8 cellular contexts compared by ENCODE assay signal in genomic region chr15:78810377-78811123, GRCh38. TPM values are rescaled to one million over a fixed set of nuclear protein-coding genes. Genes with fewer than 3 reads are reported as not detected.
DNase-seq lines count a peak whose midpoint lies in the region; ATAC-seq, FAIRE-seq and TF ChIP-seq lines count a peak whose summit lies in the region.

No MANE protein-coding gene starts in this region.

- H3K4me2 ChIP-seq in SK-N-SH = peak overlapping the region; percentile 95

- CTCF ChIA-PET in SK-N-SH (lab: Yijun Ruan, JAX) = interaction anchor here (0.8 to 5.5 kb wide), 18 partner anchors 9 to 171 kb away, joined by 3 to 39 read pairs (median 6); partner anchors contain the start of gene MORF4L1

- peaks cover 5% of the 10 kb centered on the region for H3F3A ChIP-seq in SK-N-SH (replicated peaks; ENCODE audit: insufficient read depth)

- in situ Hi-C loops in HAP-1 (cut with MboI; ENCODE audit: low sequenced_read_pairs) = no loop called here

- no peak; the same call in 1 of the 2 replicates for TF ChIP-seq RAD21 in SK-N-SH (IDR thresholded peaks at IDR 0.05; ENCODE audit: low read length)

- 5% methylated on average over 31 of the region's 75 CpGs for WGBS in SK-N-SH (ENCODE audit: low lambda C conversion rate)
- WGBS in mesodermal cell (ENCODE audit: insufficient coverage in 2 of 2), 2 experiments = 0 to 1% methylated on average over 52 to 62 of the region's 75 CpGs

- no peak for ATAC-seq in GM21737 (IDR thresholded peaks at IDR 0.05; ENCODE audit: unreplicated experiment)

- peaks cover 10% of the 10 kb centered on the region for H3K4me1 ChIP-seq in HAP-1
- peaks cover 0 to 20% of the 10 kb centered on the region in 2 experiments; a peak in 2 of 4 replicates for H3K4me1 ChIP-seq in SK-N-SH (ENCODE audit: control insufficient read depth in 1 of 2, insufficient read depth in 2 of 2, low read depth in 1 of 2, low read length in 1 of 2)
- H3K4me1 ChIP-seq in mesodermal cell (ENCODE audit: control insufficient read depth, insufficient read depth, low read length, poor library complexity, severe bottlenecking) = peaks cover 5% of the 10 kb centered on the region

- peaks cover 31% of the 10 kb centered on the region for H3K79me2 ChIP-seq in SK-N-SH (ENCODE audit: insufficient read depth)

- peak overlapping the region; percentile 64 for H3K4me3 ChIP-seq in HAP-1
- peak overlapping the region; percentile 65 to 74 for H3K4me3 ChIP-seq in SK-N-SH (ENCODE audit: low read depth in 2 of 2, low read length in 1 of 2)
- H3K4me3 ChIP-seq in mesodermal cell (ENCODE audit: extremely low read depth, insufficient read depth, low read length, poor library complexity, severe bottlenecking) = peak overlapping the region; percentile 67

- H3K27ac ChIP-seq in SK-N-SH (ENCODE audit: low read depth in 2 of 2, low read length in 1 of 2) (peak overlapping the region; percentile 48 to 74), mesodermal cell (ENCODE audit: low read depth, low read length, severe bottlenecking) (peak overlapping the region; percentile 82)

- peak overlapping the region; percentile 93 for H2AFZ ChIP-seq in SK-N-SH (ENCODE audit: low read depth)

- H3K36me3 Mint-ChIP-seq in endothelial cell (ENCODE audit: low read depth, unreplicated experiment) = peaks cover 7% of the 10 kb centered on the region

- FAIRE-seq in urothelium cell line (lab: Jason Lieb, UNC) = no peak

- H4K20me1 ChIP-seq in SK-N-SH (ENCODE audit: insufficient read depth) = no peaks in the 10 kb centered on the region

- H3K4me1 Mint-ChIP-seq in endothelial cell (ENCODE audit: unreplicated experiment) = peaks cover 15% of the 10 kb centered on the region

- TF ChIP-seq CTCF in SK-N-SH (IDR thresholded peaks at IDR 0.05) = no peak
- TF ChIP-seq CTCF in endothelial cell (IDR thresholded peaks at IDR 0.05; ENCODE audit: unreplicated experiment) = no peak

- no peak overlapping the region for H3K27ac Mint-ChIP-seq in endothelial cell (ENCODE audit: unreplicated experiment)

- peak overlapping the region; percentile 73 for H3K9ac ChIP-seq in SK-N-SH

- POLR2A ChIA-PET in SK-N-SH (lab: Yijun Ruan, JAX) = interaction anchor here (0.7 to 1.6 kb wide), 2 partner anchors 58 to 63 kb away, joined by 5 to 6 read pairs; no protein-coding TSS in a partner anchor

- TF ChIP-seq EP300 in SK-N-SH (IDR thresholded peaks at IDR 0.05; ENCODE audit: borderline replicate concordance in 1 of 2, low read depth in 1 of 2, low read length in 1 of 2) = no peak

- DNase-seq in D341Med (ENCODE audit: low spot score) (peak; percentile 65), HAP-1 (ENCODE audit: low spot score in 2 of 2) (peak; percentile 48 to 81), SK-N-SH (peak; percentile 85), endothelial cell (ENCODE audit: low spot score) (peak; percentile 63), urothelium cell line (ENCODE audit: low spot score) (peak; percentile 29)
- DNase-seq in stimulated activated CD8-positive, alpha-beta memory T cell treated with anti-CD3 and anti-CD28 coated beads, Interleukin-4, amount 100 ng/mL, for 48 hours = no peak

- no peaks in the 10 kb centered on the region for H3K9me3 Mint-ChIP-seq in endothelial cell (ENCODE audit: unreplicated experiment)

- H3K9me3 ChIP-seq in HAP-1 (peaks cover 6% of the 10 kb centered on the region), SK-N-SH (no peaks in the 10 kb centered on the region; the same call in 1 of the 2 replicates), mesodermal cell (ENCODE audit: control insufficient read depth, low read length) (peaks cover 3% of the 10 kb centered on the region)

- H3K27me3 Mint-ChIP-seq in endothelial cell (ENCODE audit: unreplicated experiment) = peaks cover 15% of the 10 kb centered on the region

- no peaks in the 10 kb centered on the region for H3K9me2 ChIP-seq in SK-N-SH

- H3K27me3 ChIP-seq in HAP-1 (ENCODE audit: low read depth) (no peaks in the 10 kb centered on the region), SK-N-SH (ENCODE audit: insufficient read depth) (no peaks in the 10 kb centered on the region)

- H3K36me3 ChIP-seq in HAP-1 (replicated peaks) (no peaks in the 10 kb centered on the region), SK-N-SH (replicated peaks in 1 of 2; ENCODE audit: control insufficient read depth in 1 of 2, insufficient read depth in 2 of 2, low read length in 1 of 2) (no peaks in the 10 kb centered on the region), mesodermal cell (ENCODE audit: control insufficient read depth, insufficient read depth, low read length) (peaks cover 4% of the 10 kb centered on the region)

- H3K4me3 Mint-ChIP-seq in endothelial cell (ENCODE audit: unreplicated experiment) = peak overlapping the region; percentile 92

TF ChIP-seq in SK-N-SH, 30 proteins besides CTCF, POLR2A, EP300 and RAD21:
- TF ChIP-seq SMC3 (IDR thresholded peaks at IDR 0.05; ENCODE audit: low read depth, low read length) (no peak), GATA2 (CRISPR knock-in tag; IDR thresholded peaks at IDR 0.05) (no peak), NFIC (IDR thresholded peaks at IDR 0.05; ENCODE audit: borderline replicate concordance) (peak; percentile 42; the same call in 1 of the 2 replicates), JUND (IDR thresholded peaks at IDR 0.05) (no peak), USF1 (IDR thresholded peaks at IDR 0.05; ENCODE audit: borderline replicate concordance, low read depth) (no peak), POLR2AphosphoS5 (IDR thresholded peaks at IDR 0.05; ENCODE audit: low read depth, low read length) (no peak), MXI1 (IDR thresholded peaks at IDR 0.05; ENCODE audit: low read depth, low read length) (0 out of 2 replicates have a peak, but pooled peaks have one; percentile 6), RCOR1 (IDR thresholded peaks at IDR 0.05; ENCODE audit: low read length) (no peak), TEAD4 (IDR thresholded peaks at IDR 0.05; ENCODE audit: borderline replicate concordance, insufficient read depth) (no peak), CHD2 (IDR thresholded peaks at IDR 0.05; ENCODE audit: low read length, partially characterized antibody) (no peak)

RNA-seq across cellular contexts. Expression of gene ADAMTS7, which starts 0.7 kb away (rescaled TPM):
- 12.7 and 17.9 TPM in 2 replicates for polyA plus RNA-seq in SK-N-SH (2012; rRNA removed)
- 5.1 and 9.1 TPM in 2 replicates for polyA plus RNA-seq in SK-N-SH (2012; cell fraction: cytosol; rRNA removed)
- 55.2 and 70.8 TPM in 2 replicates for polyA plus RNA-seq in SK-N-SH (2012; cell fraction: nucleus; rRNA removed)
- 55.1 TPM for total RNA-seq in endothelial cell (ENCODE audit: unreplicated experiment)
- polyA plus RNA-seq in mesodermal cell (2013, experiment 1 of 2) = 46.3 TPM
- 33.8 TPM for polyA plus RNA-seq in mesodermal cell (2013, experiment 2 of 2)
